Comparison of ENCODE assay signal across 16 cellular contexts in genomic region chr5:179427032-179427675, GRCh38.
"Had no signal": no experiment of that assay in that cellular context is flagged by ENCODE, and none has a peak within 500 bp of the region (broad histone marks: within the 10 kb centered on the region; RNA-seq: fewer than 3 reads in every experiment).

No MANE protein-coding gene starts in this region.

- H3K27ac Mint-ChIP-seq: activated CD4-positive, alpha-beta T cell treated with anti-CD3 and anti-CD28 coated beads, Interleukin-2, amount 10 ng/mL, durations not matched to agents 7 days and 5 days; activated CD8-positive, alpha-beta T cell treated with anti-CD3 and anti-CD28 coated beads, Interleukin-2, amount 10 ng/mL, durations not matched to agents 7 days and 5 days; activated naive CD4-positive, alpha-beta T cell treated with anti-CD3 and anti-CD28 coated beads for 36 hours; activated T-cell treated with anti-CD3 and anti-CD28 coated beads, Interleukin-2, amount 50 U/mL, for 24 hours; stimulated activated naive B cell treated with anti-CD40 and anti-IgM and Interleukin-4, amounts not matched to agents 10 μg/mL and 1 μg/mL and 100 μg/mL, for 72 hours; T-cell had no signal

- H3K4me3 Mint-ChIP-seq: activated CD4-positive, alpha-beta T cell treated with anti-CD3 and anti-CD28 coated beads, Interleukin-2, amount 10 ng/mL, durations not matched to agents 7 days and 5 days; activated CD8-positive, alpha-beta T cell treated with anti-CD3 and anti-CD28 coated beads, Interleukin-2, amount 10 ng/mL, durations not matched to agents 7 days and 5 days; activated naive CD4-positive, alpha-beta T cell treated with anti-CD3 and anti-CD28 coated beads for 36 hours; activated T-cell treated with anti-CD3 and anti-CD28 coated beads, Interleukin-2, amount 50 U/mL, for 24 hours; central memory CD8-positive, alpha-beta T cell; stimulated activated naive B cell treated with anti-CD40 and anti-IgM and Interleukin-4, amounts not matched to agents 10 μg/mL and 1 μg/mL and 100 μg/mL, for 72 hours; T-cell had no signal

- H3K4me3 ChIP-seq: esophagus squamous epithelium, heart right ventricle, thoracic aorta had no signal

- H3K4me1 ChIP-seq: esophagus squamous epithelium, heart right ventricle had no signal

- H3K36me3 Mint-ChIP-seq: stimulated activated naive B cell treated with anti-CD40 and anti-IgM and Interleukin-4, amounts not matched to agents 10 μg/mL and 1 μg/mL and 100 μg/mL, for 72 hours; T-cell had no signal

- H3K9me3 ChIP-seq: esophagus squamous epithelium, SK-N-SH, thoracic aorta had no signal

- H3K9me2 ChIP-seq: SK-N-SH had no signal

- H3K27ac ChIP-seq: brain microvascular endothelial cell, esophagus squamous epithelium, heart right ventricle, thoracic aorta had no signal

- H3K4me2 ChIP-seq: SK-N-SH had no signal

- H3K27me3 Mint-ChIP-seq: activated CD4-positive, alpha-beta T cell treated with anti-CD3 and anti-CD28 coated beads, Interleukin-2, amount 10 ng/mL, durations not matched to agents 7 days and 5 days; activated T-cell treated with anti-CD3 and anti-CD28 coated beads, Interleukin-2, amount 50 U/mL, for 24 hours had no signal

- H3K9ac ChIP-seq: SK-N-SH had no signal

- ATAC-seq: activated CD8-positive, alpha-beta T cell treated with anti-CD3 and anti-CD28 coated beads, Interleukin-2, amount 10 ng/mL, durations not matched to agents 7 days and 5 days; heart right ventricle; left colon; stimulated activated naive B cell treated with anti-CD40 and anti-IgM and Interleukin-4, amounts not matched to agents 10 μg/mL and 1 μg/mL and 100 μg/mL, for 72 hours; T-cell had no signal

- H3K36me3 ChIP-seq: brain microvascular endothelial cell, esophagus squamous epithelium, heart right ventricle, thoracic aorta had no signal

- DNase-seq: activated CD4-positive, alpha-beta T cell treated with anti-CD3 and anti-CD28 coated beads, Interleukin-2, amount 10 ng/mL, durations not matched to agents 7 days and 5 days; activated CD8-positive, alpha-beta T cell treated with anti-CD3 and anti-CD28 coated beads, Interleukin-2, amount 10 ng/mL, durations not matched to agents 7 days and 5 days; activated naive CD4-positive, alpha-beta T cell treated with anti-CD3 and anti-CD28 coated beads for 36 hours; activated T-cell treated with anti-CD3 and anti-CD28 coated beads, Interleukin-2, amount 50 U/mL, for 24 hours; anterior cingulate cortex; brain microvascular endothelial cell; effector memory CD4-positive, alpha-beta T cell; esophagus squamous epithelium; heart right ventricle; left colon; mammary epithelial cell; SK-N-SH; stimulated activated naive B cell treated with anti-CD40 and anti-IgM and Interleukin-4, amounts not matched to agents 10 μg/mL and 1 μg/mL and 100 μg/mL, for 72 hours; T-cell had no signal

- H3K27me3 ChIP-seq: brain microvascular endothelial cell had no signal

- H3K9me3 Mint-ChIP-seq: activated naive CD4-positive, alpha-beta T cell treated with anti-CD3 and anti-CD28 coated beads for 36 hours; activated T-cell treated with anti-CD3 and anti-CD28 coated beads, Interleukin-2, amount 50 U/mL, for 24 hours; central memory CD8-positive, alpha-beta T cell had no signal

- H3K4me1 Mint-ChIP-seq: activated CD4-positive, alpha-beta T cell treated with anti-CD3 and anti-CD28 coated beads, Interleukin-2, amount 10 ng/mL, durations not matched to agents 7 days and 5 days; central memory CD8-positive, alpha-beta T cell; stimulated activated naive B cell treated with anti-CD40 and anti-IgM and Interleukin-4, amounts not matched to agents 10 μg/mL and 1 μg/mL and 100 μg/mL, for 72 hours; T-cell had no signal
